Comparison of ENCODE assay signal across 18 cellular contexts in the genomic region with DNA sequence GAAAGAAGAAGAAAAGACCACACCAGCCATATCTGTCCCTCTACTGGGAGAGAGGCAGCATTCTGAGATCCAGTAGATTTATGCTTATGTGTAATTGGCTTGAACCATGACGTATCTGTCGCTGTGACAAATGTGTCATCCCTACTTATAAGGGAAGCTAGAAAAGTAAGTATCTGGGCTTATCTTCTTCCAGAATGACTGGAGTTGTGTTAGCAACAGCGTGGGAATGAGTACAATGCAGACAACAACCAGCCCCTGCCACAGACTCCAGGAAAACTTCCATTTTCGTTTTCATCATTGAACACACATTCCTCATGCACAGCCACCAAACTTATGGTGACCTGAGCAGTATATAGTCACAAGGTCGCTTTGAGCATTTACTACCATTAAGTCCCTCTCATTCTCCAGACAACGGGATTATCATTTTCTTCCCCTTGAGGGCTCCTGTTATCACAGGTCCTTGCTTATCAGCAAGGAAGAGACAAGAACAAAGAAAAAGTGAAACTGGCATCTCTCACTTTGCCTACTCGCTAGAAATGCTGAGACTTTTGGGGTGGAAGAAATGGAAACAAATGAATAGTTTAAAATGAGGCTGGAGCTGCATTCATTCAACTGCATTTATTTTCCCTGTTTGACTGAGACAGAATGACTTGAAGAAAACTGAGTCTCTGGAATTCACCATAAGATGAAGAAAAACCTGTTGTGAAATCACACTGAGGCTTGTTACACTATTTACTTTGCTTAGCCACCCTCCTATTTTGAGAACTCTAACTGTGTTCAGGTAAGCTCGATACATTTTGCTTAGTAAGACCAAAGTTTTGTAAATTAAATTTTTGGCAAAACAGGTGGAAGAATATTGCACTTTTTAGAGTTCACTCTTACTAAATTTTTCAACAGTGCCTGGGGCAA.
DNase-seq lines count a peak whose midpoint lies in the region; ATAC-seq and TF ChIP-seq lines count a peak whose summit lies in the region.
"Had no signal": no experiment of that assay in that cellular context is flagged by ENCODE, and none has a peak within 500 bp of the region (broad histone marks: within the 10 kb centered on the region; RNA-seq: fewer than 3 reads in every experiment).

No MANE protein-coding gene starts in this region.

- peaks cover 7% of the 10 kb centered on the region for H3K27me3 Mint-ChIP-seq in activated CD8-positive, alpha-beta memory T cell treated with anti-CD3 and anti-CD28 coated beads, Interleukin-2, amount 10 ng/mL, durations not matched to agents 7 days and 5 days
- peaks cover 7% of the 10 kb centered on the region for H3K27me3 Mint-ChIP-seq in type B pancreatic cell

- H3K27ac Mint-ChIP-seq in activated CD8-positive, alpha-beta memory T cell treated with anti-CD3 and anti-CD28 coated beads, Interleukin-2, amount 10 ng/mL, durations not matched to agents 7 days and 5 days, result no peak overlapping the region
- no peak overlapping the region for H3K27ac Mint-ChIP-seq in type B pancreatic cell
- H3K27ac Mint-ChIP-seq: activated T-cell treated with anti-CD3 and anti-CD28 coated beads, Interleukin-2, amount 50 U/mL, for 72 hours; nephron had no signal

- H3K9me3 Mint-ChIP-seq in activated CD8-positive, alpha-beta memory T cell treated with anti-CD3 and anti-CD28 coated beads, Interleukin-2, amount 10 ng/mL, durations not matched to agents 7 days and 5 days (ENCODE audit: low read depth), result no peaks in the 10 kb centered on the region
- H3K9me3 Mint-ChIP-seq in type B pancreatic cell, result no peaks in the 10 kb centered on the region
- H3K9me3 Mint-ChIP-seq: activated T-cell treated with anti-CD3 and anti-CD28 coated beads, Interleukin-2, amount 50 U/mL, for 72 hours had no signal

- ATAC-seq in activated CD8-positive, alpha-beta memory T cell treated with anti-CD3 and anti-CD28 coated beads, Interleukin-2, amount 10 ng/mL, durations not matched to agents 7 days and 5 days, result no peak

- no peak for DNase-seq in activated CD8-positive, alpha-beta memory T cell treated with anti-CD3 and anti-CD28 coated beads, Interleukin-2, amount 10 ng/mL, durations not matched to agents 7 days and 5 days
- DNase-seq in activated CD8-positive, alpha-beta memory T cell treated with anti-CD3 and anti-CD28 coated beads for 24 hours, result no peak
- DNase-seq in RKO (ENCODE audit: low spot score) (peak; percentile 2), fibroblast of villous mesenchyme (ENCODE audit: low read depth) (peak; percentile 40), type B pancreatic cell (ENCODE audit: extremely low spot score, unreplicated experiment) (no peak), SKM-1 treated with dmso at 0.1 percent for 144 hours (lab: John Stamatoyannopoulos, UW; ENCODE audit: unreplicated experiment) (no peak), NCI-H69 (lab: John Stamatoyannopoulos, UW) (no peak), SKM-1 (lab: John Stamatoyannopoulos, UW; ENCODE audit: unreplicated experiment) (no peak)
- DNase-seq: activated T-cell treated with anti-CD3 and anti-CD28 coated beads, Interleukin-2, amount 50 U/mL, for 72 hours; CD8-positive, alpha-beta memory T cell; hippocampal formation; NCI-H2029 treated with DMSO at 0.1 percent for 48 hours; stimulated activated CD4-positive, alpha-beta T cell treated with anti-CD3 and anti-CD28 coated beads, Interleukin-1b, Interleukin-23, amount 100 ng/mL, for 48 hours; stimulated activated CD8-positive, alpha-beta memory T cell treated with anti-CD3 and anti-CD28 coated beads, Interleukin-4, amount 100 ng/mL, for 48 hours; T1000; testis had no signal

- peaks cover 4% of the 10 kb centered on the region for H3K4me1 Mint-ChIP-seq in activated CD8-positive, alpha-beta memory T cell treated with anti-CD3 and anti-CD28 coated beads, Interleukin-2, amount 10 ng/mL, durations not matched to agents 7 days and 5 days
- peaks cover 5% of the 10 kb centered on the region for H3K4me1 Mint-ChIP-seq in type B pancreatic cell (ENCODE audit: unreplicated experiment)

- peak overlapping the region; percentile 57 for H3K4me3 Mint-ChIP-seq in activated CD8-positive, alpha-beta memory T cell treated with anti-CD3 and anti-CD28 coated beads, Interleukin-2, amount 10 ng/mL, durations not matched to agents 7 days and 5 days
- peak overlapping the region; percentile 23 for H3K4me3 Mint-ChIP-seq in type B pancreatic cell
- H3K4me3 Mint-ChIP-seq: nephron had no signal

- CTCF ChIA-PET in activated CD8-positive, alpha-beta memory T cell treated with anti-CD3 and anti-CD28 coated beads, Interleukin-2, amount 10 ng/mL, durations not matched to agents 7 days and 5 days (lab: Charles Lee), result no interaction called here

- H3K4me3 ChIP-seq in fibroblast of villous mesenchyme (ENCODE audit: low read depth, low read length), result peak overlapping the region; percentile 33
- H3K4me3 ChIP-seq: esophagus muscularis mucosa, testis had no signal

- no peak for TF ChIP-seq CTCF in fibroblast of villous mesenchyme (IDR thresholded peaks at IDR 0.05; ENCODE audit: insufficient read depth, low read depth, low read length)
- TF ChIP-seq CTCF in type B pancreatic cell (conservative IDR thresholded peaks at IDR 0.05), result no peak

- no peaks in the 10 kb centered on the region for H3K36me3 Mint-ChIP-seq in activated CD8-positive, alpha-beta memory T cell treated with anti-CD3 and anti-CD28 coated beads, Interleukin-2, amount 10 ng/mL, durations not matched to agents 7 days and 5 days
- H3K36me3 Mint-ChIP-seq in type B pancreatic cell, result no peaks in the 10 kb centered on the region
- H3K36me3 Mint-ChIP-seq: CD8-positive, alpha-beta memory T cell had no signal

Comparison
In these comparisons a context has a peak if more than half of its experiments do, and no peak if none do; other contexts are left out.
1. DNase-seq: peak in RKO (single experiment) and fibroblast of villous mesenchyme (single experiment); none in activated CD8-positive, alpha-beta memory T cell treated with anti-CD3 and anti-CD28 coated beads, Interleukin-2, amount 10 ng/mL, durations not matched to agents 7 days and 5 days (single experiment), activated CD8-positive, alpha-beta memory T cell treated with anti-CD3 and anti-CD28 coated beads for 24 hours (single experiment), type B pancreatic cell (single experiment), SKM-1 treated with dmso at 0.1 percent for 144 hours (single experiment), NCI-H69 (single experiment) and SKM-1 (single experiment).